1 cellular context compared by ENCODE assay signal in the genomic region with DNA sequence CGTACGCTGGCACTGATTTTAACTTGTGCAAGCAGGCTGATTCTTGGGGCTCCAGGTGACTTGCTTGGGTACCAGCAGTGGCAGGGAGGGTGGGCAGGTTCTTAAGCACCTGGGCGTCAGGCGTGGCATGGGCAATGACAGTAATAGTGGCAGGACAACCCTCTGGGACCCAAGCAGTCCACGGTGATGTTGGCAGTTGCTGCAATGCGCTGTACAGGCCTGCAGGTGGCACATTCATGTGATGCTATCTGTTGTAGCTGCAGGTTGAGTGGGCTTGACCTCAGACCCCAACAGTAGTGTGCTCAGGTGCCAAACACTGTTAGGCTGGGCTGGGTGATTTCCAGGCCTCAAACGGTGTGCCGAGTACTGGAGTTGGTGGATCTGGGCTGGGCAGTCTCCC.
TF ChIP-seq lines count a peak whose summit lies in the region.

No MANE protein-coding gene starts in this region.

TF ChIP-seq in H1, 55 proteins besides CTCF, POLR2A, EP300 and RAD21 (continued from another document):
- TF ChIP-seq, protein P1, sequence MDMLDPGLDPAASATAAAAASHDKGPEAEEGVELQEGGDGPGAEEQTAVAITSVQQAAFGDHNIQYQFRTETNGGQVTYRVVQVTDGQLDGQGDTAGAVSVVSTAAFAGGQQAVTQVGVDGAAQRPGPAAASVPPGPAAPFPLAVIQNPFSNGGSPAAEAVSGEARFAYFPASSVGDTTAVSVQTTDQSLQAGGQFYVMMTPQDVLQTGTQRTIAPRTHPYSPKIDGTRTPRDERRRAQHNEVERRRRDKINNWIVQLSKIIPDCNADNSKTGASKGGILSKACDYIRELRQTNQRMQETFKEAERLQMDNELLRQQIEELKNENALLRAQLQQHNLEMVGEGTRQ (IDR thresholded peaks at IDR 0.05; ENCODE audit: low read length), result no peak
- no peak for TF ChIP-seq EGR1 (IDR thresholded peaks at IDR 0.05; ENCODE audit: borderline replicate concordance, low read depth, low read length)
- TF ChIP-seq SAP30 (IDR thresholded peaks at IDR 0.05; ENCODE audit: insufficient read depth, insufficient replicate concordance, low read length), result no peak
- TF ChIP-seq TAF1 (IDR thresholded peaks at IDR 0.05; ENCODE audit: low read depth, low read length), result no peak
- no peak for TF ChIP-seq CREB1 (IDR thresholded peaks at IDR 0.05)
- no peak for TF ChIP-seq HDAC6 (IDR thresholded peaks at IDR 0.05; ENCODE audit: low read depth, low read length)
- TF ChIP-seq NANOG (IDR thresholded peaks at IDR 0.05; ENCODE audit: insufficient read depth, low read depth, low read length, poor library complexity, severe bottlenecking), result no peak
- no peak for TF ChIP-seq POLR2AphosphoS5 (IDR thresholded peaks at IDR 0.05; ENCODE audit: low read depth, low read length)
- TF ChIP-seq SP1 (IDR thresholded peaks at IDR 0.05; ENCODE audit: low read depth, low read length), result no peak
TF ChIP-seq in H1: peak in this region for 0.
